Comparison of ENCODE assay signal across 36 cellular contexts in genomic region chr15:36696191-36696590, GRCh38.
"Had no signal": no experiment of that assay in that cellular context is flagged by ENCODE, and none has a peak within 500 bp of the region (broad histone marks: within the 10 kb centered on the region; RNA-seq: fewer than 3 reads in every experiment).

No MANE protein-coding gene starts in this region.

- H3K27me3 Mint-ChIP-seq: activated CD4-positive, alpha-beta memory T cell treated with anti-CD3 and anti-CD28 coated beads, Interleukin-2, amount 10 ng/mL, durations not matched to agents 7 days and 5 days; activated CD4-positive, alpha-beta T cell treated with anti-CD3 and anti-CD28 coated beads for 36 hours; activated CD4-positive, alpha-beta T cell treated with anti-CD3 and anti-CD28 coated beads, Interleukin-2, amount 10 ng/mL, durations not matched to agents 7 days and 5 days; activated naive CD4-positive, alpha-beta T cell treated with anti-CD3 and anti-CD28 coated beads, Interleukin-2, amount 10 ng/mL, durations not matched to agents 7 days and 5 days; activated naive CD8-positive, alpha-beta T cell treated with anti-CD3 and anti-CD28 coated beads, Interleukin-2, amount 10 ng/mL, durations not matched to agents 7 days and 5 days; activated T-cell treated with anti-CD3 and anti-CD28 coated beads, Interleukin-2, amount 50 U/mL, for 24 hours; brain; dendritic cell treated with granulocyte-macrophage colony-stimulating factor and Interleukin-4, amounts not matched to agents 40 ng/mL and 50 ng/mL, for 4 days; T-helper 17 cell had no signal

- ATAC-seq: activated CD4-positive, alpha-beta T cell treated with anti-CD3 and anti-CD28 coated beads for 36 hours; activated naive CD4-positive, alpha-beta T cell treated with anti-CD3 and anti-CD28 coated beads, Interleukin-2, amount 50 U/mL, for 72 hours; activated T-cell treated with anti-CD3 and anti-CD28 coated beads, Interleukin-2, amount 50 U/mL, for 72 hours; foreskin keratinocyte; gastrocnemius medialis; heart left ventricle; T-helper 17 cell had no signal

- H3K27me3 ChIP-seq: ascending aorta, breast epithelium, cardiac muscle cell, dorsolateral prefrontal cortex, esophagus muscularis mucosa, foreskin keratinocyte, gastrocnemius medialis, heart left ventricle had no signal

- H3K36me3 Mint-ChIP-seq: activated naive CD4-positive, alpha-beta T cell treated with anti-CD3 and anti-CD28 coated beads, Interleukin-2, amount 10 ng/mL, durations not matched to agents 7 days and 5 days; activated naive CD4-positive, alpha-beta T cell treated with anti-CD3 and anti-CD28 coated beads, Interleukin-2, amount 50 U/mL, for 72 hours had no signal

- H3K4me3 ChIP-seq: ascending aorta, breast epithelium, cardiac muscle cell, coronary artery, dorsolateral prefrontal cortex, esophagus muscularis mucosa, gastrocnemius medialis, heart left ventricle had no signal

- H3K9me3 ChIP-seq: ascending aorta, breast epithelium, esophagus muscularis mucosa, gastrocnemius medialis, heart left ventricle had no signal

- H3K27ac ChIP-seq: ascending aorta, breast epithelium, cardiac muscle cell, coronary artery, dorsolateral prefrontal cortex, esophagus muscularis mucosa, foreskin keratinocyte, gastrocnemius medialis, heart left ventricle had no signal

- DNase-seq: activated CD4-positive, alpha-beta memory T cell treated with anti-CD3 and anti-CD28 coated beads, Interleukin-2, amount 10 ng/mL, durations not matched to agents 7 days and 5 days; activated CD4-positive, alpha-beta T cell treated with anti-CD3 and anti-CD28 coated beads for 36 hours; activated CD4-positive, alpha-beta T cell treated with anti-CD3 and anti-CD28 coated beads, Interleukin-2, amount 10 ng/mL, durations not matched to agents 7 days and 5 days; activated CD4-positive, alpha-beta T cell treated with anti-CD3 and anti-CD28 coated beads, Interleukin-2, amount 50 U/mL, for 4 hours; activated CD4-positive, CD25-positive, alpha-beta regulatory T cell; activated CD4-positive, CD25-positive, alpha-beta regulatory T cell treated with anti-CD3 and anti-CD28 coated beads, Interleukin-2, amount 50 U/mL, for 72 hours; activated CD8-positive, alpha-beta memory T cell treated with anti-CD3 and anti-CD28 coated beads, Interleukin-2, amount 50 U/mL, for 48 hours; activated gamma-delta T cell; activated naive CD4-positive, alpha-beta T cell; activated naive CD4-positive, alpha-beta T cell treated with anti-CD3 and anti-CD28 coated beads, Interleukin-2, amount 10 ng/mL, durations not matched to agents 7 days and 5 days; activated naive CD8-positive, alpha-beta T cell treated with anti-CD3 and anti-CD28 coated beads, Interleukin-2, amount 10 ng/mL, durations not matched to agents 7 days and 5 days; activated T-cell treated with anti-CD3 and anti-CD28 coated beads for 4 hours; activated T-cell treated with anti-CD3 and anti-CD28 coated beads, Interleukin-2, amount 50 U/mL, for 24 hours; activated T-cell treated with anti-CD3 and anti-CD28 coated beads, Interleukin-2, amount 50 U/mL, for 72 hours; central memory CD4-positive, alpha-beta T cell; cerebellar nuclear complex; dorsolateral prefrontal cortex; effector memory CD4-positive, alpha-beta T cell; endodermal cell; erythroblast; foreskin keratinocyte; gastrocnemius medialis; glutamatergic neuron; heart left ventricle; T-helper 1 cell; T-helper 17 cell; T1000 had no signal

- H3K9me3 Mint-ChIP-seq: activated CD4-positive, alpha-beta memory T cell treated with anti-CD3 and anti-CD28 coated beads, Interleukin-2, amount 10 ng/mL, durations not matched to agents 7 days and 5 days; activated CD4-positive, alpha-beta T cell treated with anti-CD3 and anti-CD28 coated beads, Interleukin-2, amount 10 ng/mL, durations not matched to agents 7 days and 5 days; activated naive CD4-positive, alpha-beta T cell treated with anti-CD3 and anti-CD28 coated beads, Interleukin-2, amount 10 ng/mL, durations not matched to agents 7 days and 5 days; activated naive CD4-positive, alpha-beta T cell treated with anti-CD3 and anti-CD28 coated beads, Interleukin-2, amount 50 U/mL, for 72 hours; activated naive CD8-positive, alpha-beta T cell treated with anti-CD3 and anti-CD28 coated beads, Interleukin-2, amount 10 ng/mL, durations not matched to agents 7 days and 5 days; activated T-cell treated with anti-CD3 and anti-CD28 coated beads, Interleukin-2, amount 50 U/mL, for 24 hours; activated T-cell treated with anti-CD3 and anti-CD28 coated beads, Interleukin-2, amount 50 U/mL, for 72 hours; brain; dendritic cell treated with granulocyte-macrophage colony-stimulating factor and Interleukin-4, amounts not matched to agents 40 ng/mL and 50 ng/mL, for 4 days; endodermal cell; T-helper 2 cell treated with Interferon-gamma antibody and Interleukin-4, amounts not matched to agents 5 μg/mL and 100 μg/mL, for 36 hours had no signal

- H3K4me3 Mint-ChIP-seq: activated CD4-positive, alpha-beta memory T cell treated with anti-CD3 and anti-CD28 coated beads, Interleukin-2, amount 10 ng/mL, durations not matched to agents 7 days and 5 days; activated CD4-positive, alpha-beta T cell treated with anti-CD3 and anti-CD28 coated beads for 36 hours; activated CD4-positive, alpha-beta T cell treated with anti-CD3 and anti-CD28 coated beads, Interleukin-2, amount 10 ng/mL, durations not matched to agents 7 days and 5 days; activated naive CD4-positive, alpha-beta T cell treated with anti-CD3 and anti-CD28 coated beads, Interleukin-2, amount 10 ng/mL, durations not matched to agents 7 days and 5 days; activated naive CD8-positive, alpha-beta T cell treated with anti-CD3 and anti-CD28 coated beads, Interleukin-2, amount 10 ng/mL, durations not matched to agents 7 days and 5 days; activated T-cell treated with anti-CD3 and anti-CD28 coated beads, Interleukin-2, amount 50 U/mL, for 24 hours; activated T-cell treated with anti-CD3 and anti-CD28 coated beads, Interleukin-2, amount 50 U/mL, for 72 hours; brain; dendritic cell treated with granulocyte-macrophage colony-stimulating factor and Interleukin-4, amounts not matched to agents 40 ng/mL and 50 ng/mL, for 4 days; endodermal cell; T-helper 17 cell; T-helper 2 cell treated with Interferon-gamma antibody and Interleukin-4, amounts not matched to agents 5 μg/mL and 100 μg/mL, for 36 hours had no signal

- H3K27ac Mint-ChIP-seq: activated CD4-positive, alpha-beta memory T cell treated with anti-CD3 and anti-CD28 coated beads, Interleukin-2, amount 10 ng/mL, durations not matched to agents 7 days and 5 days; activated CD4-positive, alpha-beta T cell treated with anti-CD3 and anti-CD28 coated beads for 36 hours; activated CD4-positive, alpha-beta T cell treated with anti-CD3 and anti-CD28 coated beads, Interleukin-2, amount 10 ng/mL, durations not matched to agents 7 days and 5 days; activated naive CD4-positive, alpha-beta T cell treated with anti-CD3 and anti-CD28 coated beads, Interleukin-2, amount 10 ng/mL, durations not matched to agents 7 days and 5 days; activated naive CD8-positive, alpha-beta T cell treated with anti-CD3 and anti-CD28 coated beads, Interleukin-2, amount 10 ng/mL, durations not matched to agents 7 days and 5 days; activated T-cell treated with anti-CD3 and anti-CD28 coated beads, Interleukin-2, amount 50 U/mL, for 24 hours; activated T-cell treated with anti-CD3 and anti-CD28 coated beads, Interleukin-2, amount 50 U/mL, for 72 hours; brain; dendritic cell treated with granulocyte-macrophage colony-stimulating factor and Interleukin-4, amounts not matched to agents 40 ng/mL and 50 ng/mL, for 4 days; endodermal cell; T-helper 17 cell; T-helper 2 cell treated with Interferon-gamma antibody and Interleukin-4, amounts not matched to agents 5 μg/mL and 100 μg/mL, for 36 hours had no signal

- H3K36me3 ChIP-seq: ascending aorta, breast epithelium, gastrocnemius medialis had no signal

- H3K4me1 Mint-ChIP-seq: activated CD4-positive, alpha-beta memory T cell treated with anti-CD3 and anti-CD28 coated beads, Interleukin-2, amount 10 ng/mL, durations not matched to agents 7 days and 5 days; activated CD4-positive, alpha-beta T cell treated with anti-CD3 and anti-CD28 coated beads for 36 hours; activated CD4-positive, alpha-beta T cell treated with anti-CD3 and anti-CD28 coated beads, Interleukin-2, amount 10 ng/mL, durations not matched to agents 7 days and 5 days; activated naive CD4-positive, alpha-beta T cell treated with anti-CD3 and anti-CD28 coated beads, Interleukin-2, amount 10 ng/mL, durations not matched to agents 7 days and 5 days; endodermal cell; T-helper 17 cell had no signal

- H3K4me1 ChIP-seq: ascending aorta, breast epithelium, foreskin keratinocyte, gastrocnemius medialis, heart left ventricle had no signal
